In genomic region chr6:111997078-111997862, GRCh38 we compare ENCODE assay signal across 1 cellular context.
TF ChIP-seq lines count a peak whose summit lies in the region.

No MANE protein-coding gene starts in this region.

TF ChIP-seq in GM12878, 131 proteins besides CTCF, POLR2A, EP300 and RAD21 (continued from another document):
- TF ChIP-seq PRDM15 (CRISPR knock-in tag; IDR thresholded peaks at IDR 0.05): no peak
- TF ChIP-seq STAT1 (conservative IDR thresholded peaks at IDR 0.05): peak; percentile 86; the same call in 1 of the 2 replicates
- TF ChIP-seq, protein P1, sequence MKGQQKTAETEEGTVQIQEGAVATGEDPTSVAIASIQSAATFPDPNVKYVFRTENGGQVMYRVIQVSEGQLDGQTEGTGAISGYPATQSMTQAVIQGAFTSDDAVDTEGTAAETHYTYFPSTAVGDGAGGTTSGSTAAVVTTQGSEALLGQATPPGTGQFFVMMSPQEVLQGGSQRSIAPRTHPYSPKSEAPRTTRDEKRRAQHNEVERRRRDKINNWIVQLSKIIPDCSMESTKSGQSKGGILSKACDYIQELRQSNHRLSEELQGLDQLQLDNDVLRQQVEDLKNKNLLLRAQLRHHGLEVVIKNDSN (IDR thresholded peaks at IDR 0.05; ENCODE audit: borderline replicate concordance, extremely low read length, insufficient read depth, low read depth, low read length): no peak
- TF ChIP-seq IKZF2 (IDR thresholded peaks at IDR 0.05): peak in 1 of 2 experiments; percentile 28; a peak in 1 of 4 replicates
- TF ChIP-seq, protein P2, sequence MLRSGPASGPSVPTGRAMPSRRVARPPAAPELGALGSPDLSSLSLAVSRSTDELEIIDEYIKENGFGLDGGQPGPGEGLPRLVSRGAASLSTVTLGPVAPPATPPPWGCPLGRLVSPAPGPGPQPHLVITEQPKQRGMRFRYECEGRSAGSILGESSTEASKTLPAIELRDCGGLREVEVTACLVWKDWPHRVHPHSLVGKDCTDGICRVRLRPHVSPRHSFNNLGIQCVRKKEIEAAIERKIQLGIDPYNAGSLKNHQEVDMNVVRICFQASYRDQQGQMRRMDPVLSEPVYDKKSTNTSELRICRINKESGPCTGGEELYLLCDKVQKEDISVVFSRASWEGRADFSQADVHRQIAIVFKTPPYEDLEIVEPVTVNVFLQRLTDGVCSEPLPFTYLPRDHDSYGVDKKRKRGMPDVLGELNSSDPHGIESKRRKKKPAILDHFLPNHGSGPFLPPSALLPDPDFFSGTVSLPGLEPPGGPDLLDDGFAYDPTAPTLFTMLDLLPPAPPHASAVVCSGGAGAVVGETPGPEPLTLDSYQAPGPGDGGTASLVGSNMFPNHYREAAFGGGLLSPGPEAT (IDR thresholded peaks at IDR 0.05; ENCODE audit: low read depth): 0 out of 2 replicates have a peak, but pooled peaks have one; percentile 15
